Comparison of ENCODE assay signal across 12 cellular contexts in the genomic region with DNA sequence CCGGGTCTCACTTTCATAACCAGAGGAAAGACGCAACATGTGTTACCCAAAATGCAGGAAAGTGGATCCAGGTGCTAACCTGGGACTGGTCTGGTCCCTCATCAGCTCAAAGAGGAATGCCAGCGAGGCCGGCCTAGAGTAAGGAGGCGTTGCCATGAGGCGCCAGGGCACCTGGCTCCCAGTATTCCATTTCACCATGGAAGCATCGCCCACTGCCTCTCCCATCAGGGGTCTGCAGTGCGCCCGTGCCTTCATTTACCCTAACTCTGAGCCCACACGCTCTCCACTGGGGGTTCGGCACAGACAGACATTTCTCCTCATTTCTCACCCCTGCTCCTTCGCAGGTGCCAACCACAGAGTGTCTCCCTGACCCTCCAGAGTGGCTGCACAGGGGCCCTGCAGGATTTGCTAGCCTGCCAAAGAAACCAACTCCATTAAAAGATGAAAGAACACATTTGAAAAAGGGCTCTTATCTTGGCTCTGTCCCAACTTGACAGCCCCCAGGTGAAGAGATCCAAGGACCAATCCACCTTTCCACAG.
DNase-seq lines count a peak whose midpoint lies in the region; ATAC-seq and TF ChIP-seq lines count a peak whose summit lies in the region.
"Had no signal": no experiment of that assay in that cellular context is flagged by ENCODE, and none has a peak within 500 bp of the region (broad histone marks: within the 10 kb centered on the region; RNA-seq: fewer than 3 reads in every experiment).

No MANE protein-coding gene starts in this region.

- TF ChIP-seq POLR2A in breast epithelium (IDR thresholded peaks at IDR 0.05), result no peak

- H3K27me3 ChIP-seq in heart right ventricle (no peaks in the 10 kb centered on the region), breast epithelium (no peaks in the 10 kb centered on the region), upper lobe of right lung (no peaks in the 10 kb centered on the region)

- no peak for DNase-seq in heart right ventricle
- no peak for DNase-seq in cardiac septum (ENCODE audit: low spot score)
- no peak for DNase-seq in breast epithelium (ENCODE audit: low spot score in 2 of 2)
- DNase-seq in upper lobe of right lung, result no peak
- no peak for DNase-seq in HT-29 (ENCODE audit: low spot score)
- no peak for DNase-seq in NCI-H2081 treated with DMSO at 0.1 percent for 48 hours (lab: John Stamatoyannopoulos, UW)
- DNase-seq: activated CD8-positive, alpha-beta T cell treated with anti-CD3 and anti-CD28 coated beads for 36 hours; naive thymus-derived CD4-positive, alpha-beta T cell; T-helper 17 cell had no signal

- no peaks in the 10 kb centered on the region for H3K9me3 Mint-ChIP-seq in nephron
- H3K9me3 Mint-ChIP-seq: activated CD8-positive, alpha-beta T cell treated with anti-CD3 and anti-CD28 coated beads for 36 hours; activated naive CD4-positive, alpha-beta T cell treated with anti-CD3 and anti-CD28 coated beads, Interleukin-2, amount 50 U/mL, for 72 hours; naive thymus-derived CD4-positive, alpha-beta T cell had no signal

- H3K4me3 ChIP-seq in heart right ventricle, result no peak overlapping the region
- no peak overlapping the region for H3K4me3 ChIP-seq in breast epithelium
- no peak overlapping the region for H3K4me3 ChIP-seq in upper lobe of right lung

- peak overlapping the region; percentile 62 to 94 (median 82) for H3K27ac ChIP-seq in heart right ventricle
- peak overlapping the region; percentile 58 to 71 for H3K27ac ChIP-seq in breast epithelium
- H3K27ac ChIP-seq in upper lobe of right lung, result peak overlapping the region; percentile 52

- ATAC-seq in heart right ventricle, result no peak
- ATAC-seq in upper lobe of right lung, result no peak
- no peak for ATAC-seq in esophagus mucosa
- ATAC-seq: activated CD8-positive, alpha-beta T cell treated with anti-CD3 and anti-CD28 coated beads for 36 hours; activated naive CD4-positive, alpha-beta T cell treated with anti-CD3 and anti-CD28 coated beads, Interleukin-2, amount 50 U/mL, for 72 hours; naive thymus-derived CD4-positive, alpha-beta T cell; T-helper 17 cell had no signal

- H3K4me1 ChIP-seq in heart right ventricle (peaks cover 39 to 99% (median 93%) of the 10 kb centered on the region in 9 donors), breast epithelium (peaks cover 4 to 20% of the 10 kb centered on the region in 2 donors), upper lobe of right lung (peaks cover 50% of the 10 kb centered on the region)

- peaks cover 59% of the 10 kb centered on the region for H3K4me1 Mint-ChIP-seq in nephron

- H3K36me3 ChIP-seq in heart right ventricle (peaks cover 0 to 22% (median 0%) of the 10 kb centered on the region in 9 donors), breast epithelium (no peaks in the 10 kb centered on the region), upper lobe of right lung (no peaks in the 10 kb centered on the region)

- 97 to 98% methylated on average over 12 of the region's 12 CpGs for WGBS in heart right ventricle, 2 donors

- H3K36me3 Mint-ChIP-seq in nephron (ENCODE audit: low read depth), result no peaks in the 10 kb centered on the region
- H3K36me3 Mint-ChIP-seq: activated naive CD4-positive, alpha-beta T cell treated with anti-CD3 and anti-CD28 coated beads, Interleukin-2, amount 50 U/mL, for 72 hours; naive thymus-derived CD4-positive, alpha-beta T cell had no signal

- H3K27me3 Mint-ChIP-seq in nephron (ENCODE audit: low read depth), result peaks cover 7% of the 10 kb centered on the region

- peak overlapping the region; percentile 94 to 97 (median 94) for H3K27ac Mint-ChIP-seq in nephron
- H3K27ac Mint-ChIP-seq: activated CD8-positive, alpha-beta T cell treated with anti-CD3 and anti-CD28 coated beads for 36 hours; activated naive CD4-positive, alpha-beta T cell treated with anti-CD3 and anti-CD28 coated beads, Interleukin-2, amount 50 U/mL, for 72 hours; naive thymus-derived CD4-positive, alpha-beta T cell; T-helper 17 cell had no signal

- H3K9me3 ChIP-seq in heart right ventricle (no peaks in the 10 kb centered on the region), breast epithelium (no peaks in the 10 kb centered on the region), upper lobe of right lung (no peaks in the 10 kb centered on the region)

- H3K4me3 Mint-ChIP-seq in nephron, result peak overlapping the region in 2 of 3 experiments; percentile 4 to 7
- H3K4me3 Mint-ChIP-seq: activated CD8-positive, alpha-beta T cell treated with anti-CD3 and anti-CD28 coated beads for 36 hours; naive thymus-derived CD4-positive, alpha-beta T cell; T-helper 17 cell had no signal

- no peak for TF ChIP-seq CTCF in heart right ventricle (IDR thresholded peaks at IDR 0.05)
- no peak for TF ChIP-seq CTCF in breast epithelium (IDR thresholded peaks at IDR 0.05)
- no peak for TF ChIP-seq CTCF in nephron (IDR thresholded peaks at IDR 0.05; ENCODE audit: unreplicated experiment in 3 of 3)
- no peak for TF ChIP-seq CTCF in upper lobe of right lung (IDR thresholded peaks at IDR 0.05)

- intact Hi-C loops in heart right ventricle (cut with DNase I) (no loop called here), cardiac septum (cut with DNase I) (no loop called here), breast epithelium (cut with DNase I; ENCODE audit: low total_unique reads) (loop anchor here (5.0 kb wide), 1 partner anchor 813 kb away; no protein-coding TSS in a partner anchor), upper lobe of right lung (cut with DNase I) (no loop called here)
